17 cellular contexts compared by ENCODE assay signal in genomic region chr20:18164356-18164755, GRCh38. TPM values are rescaled to one million over a fixed set of nuclear protein-coding genes. Genes with fewer than 3 reads are reported as not detected.
DNase-seq lines count a peak whose midpoint lies in the region; ATAC-seq and TF ChIP-seq lines count a peak whose summit lies in the region.
"Had no signal": no experiment of that assay in that cellular context is flagged by ENCODE, and none has a peak within 500 bp of the region (broad histone marks: within the 10 kb centered on the region; RNA-seq: fewer than 3 reads in every experiment).

No MANE protein-coding gene starts in this region.

- H3K4me1 ChIP-seq in H9 (ENCODE audit: insufficient read depth, low read length): peaks cover 3% of the 10 kb centered on the region; the same call in 1 of the 2 replicates

- H3K4me3 Mint-ChIP-seq in H9: no peak overlapping the region

- H3K18ac ChIP-seq in H9 (ENCODE audit: insufficient read length, low read depth, low read length): no peak overlapping the region

- WGBS in H9 (ENCODE audit: extremely low coverage, insufficient read length, low lambda C conversion rate): no CpG with 5 or more reads among the region's 2 CpGs

- H4K20me1 ChIP-seq in H9 (ENCODE audit: control insufficient read depth, insufficient read depth, insufficient read length): no peaks in the 10 kb centered on the region

- H3K79me2 ChIP-seq in H9 (ENCODE audit: insufficient read depth, low read length): no peaks in the 10 kb centered on the region

- H3T11ph ChIP-seq in H9 (ENCODE audit: low read length): no peak overlapping the region

- H3K9me3 ChIP-seq in H9 (ENCODE audit: control insufficient read depth, low read depth, low read length): no peaks in the 10 kb centered on the region
- H3K9me3 ChIP-seq: heart left ventricle, MG63 had no signal

- no peak overlapping the region for H2BK12ac ChIP-seq in H9 (ENCODE audit: insufficient read length, low read depth, low read length)

- H2AK5ac ChIP-seq in H9 (ENCODE audit: insufficient read length, low read length): no peak overlapping the region

- no peak overlapping the region for H4K8ac ChIP-seq in H9 (replicated peaks; ENCODE audit: insufficient read length, low read depth, low read length)

- no peak overlapping the region for H3K4me2 ChIP-seq in H9 (ENCODE audit: insufficient read depth, insufficient read length, low read length)

- no peaks in the 10 kb centered on the region for H3K27me3 Mint-ChIP-seq in H9 (ENCODE audit: low read depth)

- H3K4me3 ChIP-seq in AG10803 (ENCODE audit: low read length): no peak overlapping the region
- H3K4me3 ChIP-seq: heart left ventricle, MG63 had no signal

- H3K36me3 Mint-ChIP-seq in H9 (ENCODE audit: insufficient read depth in 1 of 3, low read depth in 3 of 3): peaks cover 15 to 42% (median 40%) of the 10 kb centered on the region in 3 experiments; a peak in 6 of 7 replicates

- peaks cover 25 to 28% of the 10 kb centered on the region in 2 experiments for H3K4me1 Mint-ChIP-seq in H9

- no peak overlapping the region for H2BK20ac ChIP-seq in H9 (ENCODE audit: low read depth, low read length, poor library complexity, severe bottlenecking)

- no peaks in the 10 kb centered on the region for H3K23me2 ChIP-seq in H9 (ENCODE audit: insufficient read length, low read depth, low read length, poor library complexity, severe bottlenecking)

- H3K27me3 ChIP-seq in H9 (ENCODE audit: insufficient read depth, low read length): no peaks in the 10 kb centered on the region
- H3K27me3 ChIP-seq: heart left ventricle, MG63 had no signal

- DNase-seq in AG10803 (ENCODE audit: low read depth): peak; percentile 5
- no peak for DNase-seq in H9
- DNase-seq in amniotic epithelial cell (ENCODE audit: low read depth): peak; percentile 5
- DNase-seq in glomerular visceral epithelial cell (ENCODE audit: extremely low spot score): peak; percentile 8
- DNase-seq in activated CD4-positive, alpha-beta T cell treated with anti-CD3 and anti-CD28 coated beads, Interleukin-2, amount 50 U/mL, for 4 hours: no peak
- no peak for DNase-seq in SIG-M5 (lab: John Stamatoyannopoulos, UW)
- DNase-seq: ACHN; activated CD4-positive, alpha-beta T cell treated with anti-CD3 and anti-CD28 coated beads for 48 hours; activated T-cell treated with anti-CD3 and anti-CD28 coated beads for 4 hours; heart left ventricle; kidney; MG63; NCI-H2029; NCI-H510A; right cardiac atrium had no signal

- no peak overlapping the region for H2BK5ac ChIP-seq in H9 (ENCODE audit: insufficient read length, low read length)

- no peak overlapping the region for H3K23ac ChIP-seq in H9 (ENCODE audit: insufficient read length, low read depth, low read length)

- no peak overlapping the region for H3K56ac ChIP-seq in H9 (ENCODE audit: insufficient read length, low read depth, low read length)

- no peak overlapping the region for H2BK15ac ChIP-seq in H9 (ENCODE audit: low read depth, low read length)

- H3K4ac ChIP-seq in H9 (ENCODE audit: low read depth, low read length): no peak overlapping the region

- no peak overlapping the region for H4K5ac ChIP-seq in H9 (ENCODE audit: insufficient read length, low read depth, low read length)

- H3K27ac Mint-ChIP-seq in H9: peak overlapping the region in 2 of 3 experiments; percentile 56 to 72; a peak in 4 of 7 replicates

- H2AFZ ChIP-seq in H9 (ENCODE audit: low read length): no peak overlapping the region

- H4K91ac ChIP-seq in H9 (ENCODE audit: insufficient read length, low read depth, low read length): no peak overlapping the region

- no peak overlapping the region for H3K14ac ChIP-seq in H9 (ENCODE audit: insufficient read depth, low read length)

- ATAC-seq in GM18870 (IDR thresholded peaks at IDR 0.05; ENCODE audit: unreplicated experiment) (no peak), HG03460 (IDR thresholded peaks at IDR 0.05; ENCODE audit: unreplicated experiment) (no peak)
- ATAC-seq: heart left ventricle, right cardiac atrium had no signal

- H3K9ac ChIP-seq in H9 (ENCODE audit: extremely low read depth, insufficient read length, low read length): no peak overlapping the region

- peaks cover 4% of the 10 kb centered on the region for H3K79me1 ChIP-seq in H9 (ENCODE audit: insufficient read depth, low read depth, low read length, poor library complexity, severe bottlenecking)

- no peak overlapping the region for H2BK120ac ChIP-seq in H9 (ENCODE audit: low read depth, low read length, poor library complexity, severe bottlenecking)

- H3K27ac ChIP-seq in H9 (ENCODE audit: insufficient read length, low read depth, low read length): no peak overlapping the region
- H3K27ac ChIP-seq: heart left ventricle had no signal

- no peak for TF ChIP-seq CTCF in AG10803 (conservative IDR thresholded peaks at IDR 0.05; ENCODE audit: low read length)
- no peak for TF ChIP-seq CTCF in H9 (conservative IDR thresholded peaks at IDR 0.05)

- H3K9me3 Mint-ChIP-seq in H9: no peaks in the 10 kb centered on the region

RNA-seq across cellular contexts. Expression of gene KAT14, which starts 26.7 kb away (rescaled TPM):
- 19.2 and 21.5 TPM in 2 replicates for total RNA-seq in H9 (2021)

RNA-seq across cellular contexts. Expression of gene PET117, which starts 26.7 kb away (rescaled TPM):
- total RNA-seq in H9 (2021): 24.1 and 25.0 TPM in 2 replicates

Comparison
In these comparisons a context has a peak if more than half of its experiments do, and no peak if none do; other contexts are left out.
1. DNase-seq: peak in AG10803 (single experiment), amniotic epithelial cell (single experiment) and glomerular visceral epithelial cell (single experiment); none in H9 (single experiment), activated CD4-positive, alpha-beta T cell treated with anti-CD3 and anti-CD28 coated beads, Interleukin-2, amount 50 U/mL, for 4 hours (0 of 2) and SIG-M5 (single experiment).